Comparison of ENCODE assay signal across 1 cellular context in the genomic region with DNA sequence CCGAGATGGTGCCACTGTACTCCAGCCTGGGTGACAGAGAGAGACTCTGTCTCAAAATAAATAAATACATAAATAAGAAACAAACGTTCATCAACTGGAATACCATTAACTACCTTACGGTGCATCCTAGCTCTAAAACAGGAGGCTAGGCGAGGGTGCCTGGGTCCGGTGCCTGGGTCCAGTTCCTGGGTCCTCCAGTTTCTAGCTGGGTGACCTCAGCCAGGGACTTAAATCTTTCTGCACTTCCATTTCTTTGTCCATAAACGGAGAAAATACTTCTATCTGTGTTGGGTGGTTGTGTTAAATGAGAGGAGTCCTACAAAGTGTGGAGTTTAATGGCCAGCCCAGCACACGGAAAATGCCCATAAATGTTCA.
TF ChIP-seq lines count a peak whose summit lies in the region.

No MANE protein-coding gene starts in this region.

TF ChIP-seq in IMR-90, 13 proteins besides CTCF, POLR2A, EP300 and RAD21:
- no peak for TF ChIP-seq CHD1 (IDR thresholded peaks at IDR 0.05; ENCODE audit: low read depth, low read length)
- no peak for TF ChIP-seq FOS (IDR thresholded peaks at IDR 0.05; ENCODE audit: low read depth, low read length)
- TF ChIP-seq RCOR1 (IDR thresholded peaks at IDR 0.05; ENCODE audit: insufficient replicate concordance, low read length) = no peak
- TF ChIP-seq, protein P1, sequence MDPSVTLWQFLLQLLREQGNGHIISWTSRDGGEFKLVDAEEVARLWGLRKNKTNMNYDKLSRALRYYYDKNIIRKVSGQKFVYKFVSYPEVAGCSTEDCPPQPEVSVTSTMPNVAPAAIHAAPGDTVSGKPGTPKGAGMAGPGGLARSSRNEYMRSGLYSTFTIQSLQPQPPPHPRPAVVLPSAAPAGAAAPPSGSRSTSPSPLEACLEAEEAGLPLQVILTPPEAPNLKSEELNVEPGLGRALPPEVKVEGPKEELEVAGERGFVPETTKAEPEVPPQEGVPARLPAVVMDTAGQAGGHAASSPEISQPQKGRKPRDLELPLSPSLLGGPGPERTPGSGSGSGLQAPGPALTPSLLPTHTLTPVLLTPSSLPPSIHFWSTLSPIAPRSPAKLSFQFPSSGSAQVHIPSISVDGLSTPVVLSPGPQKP (IDR thresholded peaks at IDR 0.05; ENCODE audit: borderline replicate concordance, low read depth, low read length) = no peak
- TF ChIP-seq, protein P2, sequence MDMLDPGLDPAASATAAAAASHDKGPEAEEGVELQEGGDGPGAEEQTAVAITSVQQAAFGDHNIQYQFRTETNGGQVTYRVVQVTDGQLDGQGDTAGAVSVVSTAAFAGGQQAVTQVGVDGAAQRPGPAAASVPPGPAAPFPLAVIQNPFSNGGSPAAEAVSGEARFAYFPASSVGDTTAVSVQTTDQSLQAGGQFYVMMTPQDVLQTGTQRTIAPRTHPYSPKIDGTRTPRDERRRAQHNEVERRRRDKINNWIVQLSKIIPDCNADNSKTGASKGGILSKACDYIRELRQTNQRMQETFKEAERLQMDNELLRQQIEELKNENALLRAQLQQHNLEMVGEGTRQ (IDR thresholded peaks at IDR 0.05; ENCODE audit: low read depth, low read length) = no peak
- TF ChIP-seq MAFK (IDR thresholded peaks at IDR 0.05; ENCODE audit: low read depth, low read length) = no peak
- TF ChIP-seq NFE2L2 (IDR thresholded peaks at IDR 0.05; ENCODE audit: low read depth, low read length) = no peak
- TF ChIP-seq CEBPB (IDR thresholded peaks at IDR 0.05; ENCODE audit: low read depth, low read length) = no peak
- TF ChIP-seq BHLHE40 (IDR thresholded peaks at IDR 0.05; ENCODE audit: low read depth, low read length) = no peak
- TF ChIP-seq MAZ (IDR thresholded peaks at IDR 0.05; ENCODE audit: borderline replicate concordance, low read depth, low read length) = no peak
